28 cellular contexts compared by ENCODE assay signal in genomic region chr13:83731113-83731512, GRCh38.
"Had no signal": no experiment of that assay in that cellular context is flagged by ENCODE, and none has a peak within 500 bp of the region (broad histone marks: within the 10 kb centered on the region; RNA-seq: fewer than 3 reads in every experiment).

No MANE protein-coding gene starts in this region.

- H3K27ac ChIP-seq: epithelial cell of prostate, gastrocnemius medialis, heart left ventricle, hepatocyte, left lung, neural progenitor cell, prostate gland, right atrium auricular region, thyroid gland, vagina had no signal

- H3K27me3 ChIP-seq: dorsolateral prefrontal cortex, gastrocnemius medialis, heart left ventricle, hepatocyte, left lung, neural progenitor cell, right atrium auricular region, thyroid gland, vagina had no signal

- H3K4me1 ChIP-seq: gastrocnemius medialis, heart left ventricle, left lung, neural progenitor cell, prostate gland, right atrium auricular region, thyroid gland, vagina had no signal

- DNase-seq: dorsolateral prefrontal cortex; effector CD4-positive, alpha-beta T cell; foreskin fibroblast; gastrocnemius medialis; heart left ventricle; kidney; left cardiac atrium; mesenchymal stem cell; mucosa of descending colon; naive thymus-derived CD4-positive, alpha-beta T cell; stimulated activated CD4-positive, alpha-beta T cell treated with anti-CD3 and anti-CD28 coated beads, Interleukin-12 subunit alpha, Interleukin-12 subunit beta, amount 100 ng/mL, for 4 hours; stimulated activated CD4-positive, alpha-beta T cell treated with anti-CD3 and anti-CD28 coated beads, Interleukin-1b, Interleukin-23, amount 100 ng/mL, for 48 hours; stimulated activated CD4-positive, alpha-beta T cell treated with anti-CD3 and anti-CD28 coated beads, Interleukin-4, amount 100 ng/mL, for 1 hour; stimulated activated CD8-positive, alpha-beta memory T cell treated with anti-CD3 and anti-CD28 coated beads, Interleukin-4, amount 100 ng/mL, for 48 hours; stimulated activated naive CD4-positive, alpha-beta T cell; stimulated activated naive CD8-positive, alpha-beta T cell treated with anti-CD3 and anti-CD28 coated beads, Interleukin-15, amount 100 ng/mL, for 72 hours; thyroid gland; trophoblast cell had no signal

- H3K4me3 ChIP-seq: gastrocnemius medialis, heart left ventricle, hepatocyte, left lung, mucosa of descending colon, neural progenitor cell, prostate gland, right atrium auricular region, smooth muscle cell, thyroid gland, vagina had no signal

- H3K36me3 ChIP-seq: gastrocnemius medialis, heart left ventricle, left lung, neural progenitor cell, prostate gland, right atrium auricular region, thyroid gland, vagina had no signal

- ATAC-seq: esophagus mucosa; gastrocnemius medialis; heart left ventricle; left cardiac atrium; left lung; mucosa of descending colon; naive thymus-derived CD4-positive, alpha-beta T cell; sciatic nerve; stimulated activated naive CD8-positive, alpha-beta T cell treated with anti-CD3 and anti-CD28 coated beads, Interleukin-15, amount 100 ng/mL, for 72 hours had no signal

- H3K9me3 ChIP-seq: gastrocnemius medialis, heart left ventricle, left lung, prostate gland, right atrium auricular region, thyroid gland, vagina had no signal
